19 cellular contexts compared by ENCODE assay signal in genomic region chr2:69221512-69221911, GRCh38.
"Had no signal": no experiment of that assay in that cellular context is flagged by ENCODE, and none has a peak within 500 bp of the region (broad histone marks: within the 10 kb centered on the region; RNA-seq: fewer than 3 reads in every experiment).

No MANE protein-coding gene starts in this region.

- H3K27me3 ChIP-seq: body of pancreas, foreskin keratinocyte, ovary had no signal

- H3K9me3 ChIP-seq: body of pancreas, ovary had no signal

- H3K27ac Mint-ChIP-seq: activated B cell treated with CpG ODN at 0.5 μM for 24 hours; activated CD4-positive, alpha-beta T cell treated with anti-CD3 and anti-CD28 coated beads, Interleukin-2, amount 10 ng/mL, durations not matched to agents 24 days and 14 days; activated T-helper 1 cell treated with anti-CD3 and anti-CD28 coated beads, Interleukin-12 subunit alpha, Interleukin-12 subunit beta, Interleukin-2, Interleukin-4 antibody, amounts not matched to agents 30 ng/mL and 10 ng/mL and 1 ng/mL, durations not matched to agents 14 hours and 24 hours and 36 hours; endodermal cell; stimulated activated memory B cell treated with anti-CD40 and anti-IgM and Interleukin-4, amounts not matched to agents 10 μg/mL and 1 μg/mL and 100 μg/mL, for 72 hours; T-helper 17 cell; type B pancreatic cell had no signal

- DNase-seq: activated B cell treated with CpG ODN at 0.5 μM for 24 hours; activated CD4-positive, alpha-beta T cell treated with anti-CD3 and anti-CD28 coated beads, Interleukin-2, amount 10 ng/mL, durations not matched to agents 24 days and 14 days; activated naive CD4-positive, alpha-beta T cell treated with Interleukin-2 at 50 U/mL for 16 hours; body of pancreas; endodermal cell; erythroblast; foreskin keratinocyte; head of caudate nucleus; left colon; nephron progenitor cell; ovary; retina; small intestine; substantia nigra; T-helper 17 cell had no signal

- H3K4me3 Mint-ChIP-seq: activated B cell treated with CpG ODN at 0.5 μM for 24 hours; activated CD4-positive, alpha-beta T cell treated with anti-CD3 and anti-CD28 coated beads, Interleukin-2, amount 10 ng/mL, durations not matched to agents 24 days and 14 days; activated T-helper 1 cell treated with anti-CD3 and anti-CD28 coated beads, Interleukin-12 subunit alpha, Interleukin-12 subunit beta, Interleukin-2, Interleukin-4 antibody, amounts not matched to agents 30 ng/mL and 10 ng/mL and 1 ng/mL, durations not matched to agents 14 hours and 24 hours and 36 hours; endodermal cell; nephron progenitor cell; stimulated activated memory B cell treated with anti-CD40 and anti-IgM and Interleukin-4, amounts not matched to agents 10 μg/mL and 1 μg/mL and 100 μg/mL, for 72 hours; T-helper 17 cell; type B pancreatic cell had no signal

- H3K36me3 ChIP-seq: ovary had no signal

- H3K36me3 Mint-ChIP-seq: stimulated activated memory B cell treated with anti-CD40 and anti-IgM and Interleukin-4, amounts not matched to agents 10 μg/mL and 1 μg/mL and 100 μg/mL, for 72 hours had no signal

- H3K27me3 Mint-ChIP-seq: type B pancreatic cell had no signal

- H3K27ac ChIP-seq: body of pancreas, foreskin keratinocyte, ovary had no signal

- ATAC-seq: body of pancreas; foreskin keratinocyte; left colon; stimulated activated memory B cell treated with anti-CD40 and anti-IgM and Interleukin-4, amounts not matched to agents 10 μg/mL and 1 μg/mL and 100 μg/mL, for 72 hours; T-helper 17 cell had no signal

- H3K9me3 Mint-ChIP-seq: activated B cell treated with CpG ODN at 0.5 μM for 24 hours; activated CD4-positive, alpha-beta T cell treated with anti-CD3 and anti-CD28 coated beads, Interleukin-2, amount 10 ng/mL, durations not matched to agents 24 days and 14 days; activated T-helper 1 cell treated with anti-CD3 and anti-CD28 coated beads, Interleukin-12 subunit alpha, Interleukin-12 subunit beta, Interleukin-2, Interleukin-4 antibody, amounts not matched to agents 30 ng/mL and 10 ng/mL and 1 ng/mL, durations not matched to agents 14 hours and 24 hours and 36 hours; endodermal cell; nephron progenitor cell; stimulated activated memory B cell treated with anti-CD40 and anti-IgM and Interleukin-4, amounts not matched to agents 10 μg/mL and 1 μg/mL and 100 μg/mL, for 72 hours; type B pancreatic cell had no signal

- H3K4me3 ChIP-seq: body of pancreas, ovary had no signal

- H3K4me1 Mint-ChIP-seq: activated B cell treated with CpG ODN at 0.5 μM for 24 hours; activated CD4-positive, alpha-beta T cell treated with anti-CD3 and anti-CD28 coated beads, Interleukin-2, amount 10 ng/mL, durations not matched to agents 24 days and 14 days; stimulated activated memory B cell treated with anti-CD40 and anti-IgM and Interleukin-4, amounts not matched to agents 10 μg/mL and 1 μg/mL and 100 μg/mL, for 72 hours had no signal

- FAIRE-seq: small intestine, TTC549 had no signal
